In the genomic region with DNA sequence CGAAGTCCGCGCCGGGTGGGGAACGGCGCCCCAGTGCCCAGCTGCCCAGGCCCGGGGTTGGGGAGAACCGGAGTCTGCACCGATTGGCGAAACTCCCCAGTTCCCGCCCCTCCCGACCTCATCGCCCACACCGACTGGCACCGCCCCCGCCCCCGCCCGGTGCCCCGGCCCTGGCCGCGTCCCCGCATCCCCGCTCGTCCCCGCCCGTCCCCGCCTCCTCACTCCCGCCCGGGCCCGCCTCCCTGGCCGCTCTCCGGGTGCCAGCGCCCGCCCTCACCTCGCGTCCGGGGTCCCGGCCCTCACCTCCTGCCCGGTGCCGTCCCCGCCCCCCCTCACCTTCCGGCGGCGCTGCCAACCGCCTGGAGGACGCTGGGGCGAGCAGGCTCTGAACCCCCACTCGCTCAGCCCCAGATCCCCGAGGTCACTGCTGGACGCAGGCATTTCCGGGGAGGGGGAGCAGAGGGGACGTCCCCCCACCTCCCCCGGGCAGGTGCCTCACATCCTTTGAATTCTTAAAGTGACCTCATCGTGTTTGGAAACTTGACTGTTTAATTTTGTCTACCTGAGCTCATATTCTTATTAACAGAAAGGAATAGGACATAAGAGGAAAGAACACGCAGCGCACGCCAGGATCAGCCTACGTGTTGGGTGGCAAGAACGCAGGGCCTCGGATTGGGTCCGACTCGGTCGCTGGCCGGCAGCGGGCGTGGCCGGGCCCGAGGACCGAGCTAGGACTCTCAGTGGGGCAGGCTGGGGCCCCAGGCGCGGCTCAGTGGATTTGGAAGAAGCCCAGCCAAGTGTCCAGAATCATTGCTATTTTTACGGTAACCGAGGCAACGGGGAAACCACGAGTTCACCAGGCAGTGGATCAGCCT, we compare ENCODE assay signal across 8 cellular contexts. TPM values are rescaled to one million over a fixed set of nuclear protein-coding genes. Genes with fewer than 3 reads are reported as not detected.
DNase-seq lines count a peak whose midpoint lies in the region; ATAC-seq and TF ChIP-seq lines count a peak whose summit lies in the region.

A gene with protein sequence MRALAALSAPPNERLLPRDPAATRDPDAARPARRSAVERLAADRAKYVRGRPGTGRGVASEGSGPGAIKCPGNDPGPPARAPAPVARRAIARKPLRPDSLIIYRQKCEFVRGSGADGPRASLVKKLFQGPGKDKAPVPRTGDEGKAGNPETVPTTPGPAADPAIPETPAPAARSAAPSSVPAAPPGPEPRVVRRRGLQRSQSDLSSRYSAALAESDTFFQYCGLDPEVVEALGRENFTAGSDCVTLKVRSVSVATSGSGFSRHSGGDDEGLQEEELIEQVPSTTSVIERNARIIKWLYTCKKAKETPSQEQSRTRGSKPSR (minus strand): TSS at position 35 of the 875 bp plus-strand sequence. CDS start 120 bp downstream, outside the sequence.

- peak within 1 kb of the TSS; percentile 92 to 95 for H3K27ac ChIP-seq in breast epithelium

- no peaks in the 10 kb centered on the region for H3K9me3 ChIP-seq in breast epithelium

- DNase-seq in GM13977 (ENCODE audit: low spot score), result peak; percentile 31
- peak; percentile 38 for DNase-seq in T-helper 22 cell (ENCODE audit: low read depth)
- peak; percentile 77 to 83 for DNase-seq in breast epithelium (ENCODE audit: low spot score in 2 of 2)
- peak; percentile 56 for DNase-seq in kidney epithelial cell (ENCODE audit: low read depth)
- peak; percentile 24 for DNase-seq in stimulated activated CD4-positive, alpha-beta T cell treated with anti-CD3 and anti-CD28 coated beads, Interleukin-1b, Interleukin-23, amount 100 ng/mL, for 48 hours
- DNase-seq in GM13976 (ENCODE audit: low spot score), result no peak

- TF ChIP-seq POLR2A in breast epithelium (IDR thresholded peaks at IDR 0.05), result no peak

- peak within 1 kb of the TSS; percentile 30 to 84 (median 72) for H3K4me3 ChIP-seq in breast epithelium
- H3K4me3 ChIP-seq in kidney epithelial cell (ENCODE audit: low read depth, low read length), result peak within 1 kb of the TSS; percentile 78

- intact Hi-C loops in breast epithelium (cut with DNase I; ENCODE audit: low total_unique reads), result no loop called here

- TF ChIP-seq CTCF in GM13977 (IDR thresholded peaks at IDR 0.05; ENCODE audit: extremely low read depth, insufficient read depth, missing control alignments) (no peak), breast epithelium (IDR thresholded peaks at IDR 0.05) (no peak), kidney epithelial cell (IDR thresholded peaks at IDR 0.05; ENCODE audit: insufficient read depth, low read length, poor library complexity, severe bottlenecking) (no peak), GM13976 (IDR thresholded peaks at IDR 0.05; ENCODE audit: borderline replicate concordance, control extremely low read depth, extremely low read depth, insufficient read depth, missing control alignments) (no peak)

- in situ Hi-C loops in GM13977 (cut with MboI; ENCODE audit: low pct_unique_long_range_greater_than_20kb, low sequenced_read_pairs, unreplicated experiment) (no loop called here), GM13976 (cut with MboI; ENCODE audit: low sequenced_read_pairs, unreplicated experiment) (no loop called here)

- H3K4me1 ChIP-seq in breast epithelium, result peaks cover 0 to 8% of the 10 kb centered on the region in 2 donors

- H3K36me3 ChIP-seq in breast epithelium (no peaks in the 10 kb centered on the region), kidney epithelial cell (ENCODE audit: control insufficient read depth, insufficient read depth, low read length) (no peaks in the 10 kb centered on the region)

- peaks cover 0 to 11% of the 10 kb centered on the region in 2 donors for H3K27me3 ChIP-seq in breast epithelium
- H3K27me3 ChIP-seq in kidney epithelial cell (ENCODE audit: control insufficient read depth, insufficient read depth, low read length), result peaks cover 3% of the 10 kb centered on the region

- ATAC-seq in HG02642 (IDR thresholded peaks at IDR 0.05; ENCODE audit: poor library complexity, unreplicated experiment), result no peak
- ATAC-seq in HG03439 (IDR thresholded peaks at IDR 0.05; ENCODE audit: unreplicated experiment), result no peak

RNA-seq across cellular contexts. Expression of the gene that starts here (rescaled TPM):
- total RNA-seq in breast epithelium, result 10 to 100 TPM in 1 of 3 donors, 1 to 10 TPM in 2; 1.6 to 30.7 (median 7.2) TPM
- total RNA-seq in kidney epithelial cell, result 10.4 and 11.7 TPM in 2 replicates
